ENCODE assay signal across 9 cellular contexts in the genomic region with DNA sequence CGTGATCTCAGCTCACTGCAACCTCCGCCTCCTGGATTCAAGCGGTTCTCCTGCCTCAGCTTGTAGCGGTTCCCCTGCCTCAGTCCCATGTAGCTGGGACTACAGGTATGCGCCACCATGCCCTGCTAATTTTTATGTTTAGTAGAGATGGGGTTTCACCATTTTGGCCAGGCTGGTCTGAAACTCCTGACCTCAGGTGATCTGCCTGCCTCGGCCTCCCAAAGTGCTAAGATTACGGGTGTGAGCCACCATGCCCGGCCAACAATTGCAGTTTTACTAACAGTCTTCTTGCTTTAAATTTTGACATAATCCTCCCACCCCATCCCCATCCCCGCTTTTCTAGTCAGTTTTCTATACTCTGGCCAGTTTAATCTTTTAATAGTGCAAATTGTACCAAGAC.
"Had no signal": no experiment of that assay in that cellular context is flagged by ENCODE, and none has a peak within 500 bp of the region (broad histone marks: within the 10 kb centered on the region; RNA-seq: fewer than 3 reads in every experiment).

No MANE protein-coding gene starts in this region.

- ATAC-seq: HCT116 had no signal

- H3K4me1 ChIP-seq: HAP-1 had no signal

- H3K4me3 ChIP-seq: GM23248, HAP-1 had no signal

- H3K9me3 ChIP-seq: HAP-1 had no signal

- H2AFZ ChIP-seq: GM23248 had no signal

- DNase-seq: GOT3, H7, H9, HFFc6 had no signal

- H3K36me3 ChIP-seq: HAP-1 had no signal

- FAIRE-seq: H1, H54 had no signal

- H3K4me3 Mint-ChIP-seq: H9, HFFc6 had no signal

- H3K9ac ChIP-seq: GM23248 had no signal

- H3K27ac Mint-ChIP-seq: H9, HFFc6 had no signal

- H3K27ac ChIP-seq: GM23248 had no signal
